1 cellular context compared by ENCODE assay signal in genomic region chr1:211515090-211516023, GRCh38.
TF ChIP-seq lines count a peak whose summit lies in the region.

No MANE protein-coding gene starts in this region.

TF ChIP-seq in K562, 482 proteins besides CTCF, POLR2A, EP300 and RAD21 (continued from another document and continues in another):
- TF ChIP-seq NKRF (IDR thresholded peaks at IDR 0.05; ENCODE audit: borderline replicate concordance) (no peak), MTA3 (IDR thresholded peaks at IDR 0.05; ENCODE audit: borderline replicate concordance) (peak; percentile 92; the same call in 1 of the 2 replicates), CBFA2T2 (conservative IDR thresholded peaks at IDR 0.05) (no peak), BCOR (IDR thresholded peaks at IDR 0.05) (no peak), FOXA3 (CRISPR knock-in tag; conservative IDR thresholded peaks at IDR 0.05 in 1 of 2, IDR thresholded peaks at IDR 0.05 in 1 of 2) (peak in 1 of 2 experiments; percentile 87; a peak in 1 of 4 replicates), PRDM10 (IDR thresholded peaks at IDR 0.05; ENCODE audit: partially characterized antibody) (no peak), IRF2 (CRISPR knock-in tag; IDR thresholded peaks at IDR 0.05) (0 out of 2 replicates have a peak, but pooled peaks have one; percentile 54), ZBTB8A (IDR thresholded peaks at IDR 0.05; ENCODE audit: partially characterized antibody) (no peak), SMARCE1 (IDR thresholded peaks at IDR 0.05) (no peak), CEBPZ (IDR thresholded peaks at IDR 0.05; ENCODE audit: borderline replicate concordance, low read depth, low read length) (no peak), ZFP1 (CRISPR knock-in tag; IDR thresholded peaks at IDR 0.05) (no peak), EWSR1 (IDR thresholded peaks at IDR 0.05; ENCODE audit: borderline replicate concordance, low read depth, partially characterized antibody) (no peak), ZNF592 (IDR thresholded peaks at IDR 0.05) (peak; percentile 98), ZHX1 (conservative IDR thresholded peaks at IDR 0.05; ENCODE audit: low read length) (no peak), HMG20B (CRISPR knock-in tag; IDR thresholded peaks at IDR 0.05) (no peak), SMAD4 (CRISPR knock-in tag; conservative IDR thresholded peaks at IDR 0.05) (peak; percentile 95), ARID3B (CRISPR knock-in tag; IDR thresholded peaks at IDR 0.05; ENCODE audit: borderline replicate concordance) (no peak), ZNF740 (CRISPR knock-in tag; IDR thresholded peaks at IDR 0.05) (peak; percentile 73), ZNF740 (tag; IDR thresholded peaks at IDR 0.05) (no peak), ATF7 (IDR thresholded peaks at IDR 0.05) (peak; percentile 73), MECOM (CRISPR knock-in tag; IDR thresholded peaks at IDR 0.05) (peak; percentile 52; the same call in 1 of the 2 replicates), ZNF274 (IDR thresholded peaks at IDR 0.05; ENCODE audit: borderline replicate concordance, low read depth, low read length) (no peak), MAFG (tag; conservative IDR thresholded peaks at IDR 0.05) (no peak), MCM2 (IDR thresholded peaks at IDR 0.05; ENCODE audit: low read depth) (no peak), MEF2A (IDR thresholded peaks at IDR 0.05; ENCODE audit: control insufficient read depth, low read depth, low read length) (no peak), PHB (CRISPR knock-in tag; IDR thresholded peaks at IDR 0.05) (0 out of 2 replicates have a peak, but pooled peaks have one; percentile 18), ID3 (CRISPR knock-in tag; IDR thresholded peaks at IDR 0.05) (no peak), ID3 (tag; IDR thresholded peaks at IDR 0.05) (no peak; the same call in 1 of the 2 replicates), BRD4 (IDR thresholded peaks at IDR 0.05) (no peak), RBM34 (IDR thresholded peaks at IDR 0.05; ENCODE audit: borderline replicate concordance, insufficient read depth, low read length) (no peak), HMBOX1 (IDR thresholded peaks at IDR 0.05) (no peak), DEAF1 (CRISPR knock-in tag; IDR thresholded peaks at IDR 0.05) (peak; percentile 60)
